1 cellular context compared by ENCODE assay signal in the genomic region with DNA sequence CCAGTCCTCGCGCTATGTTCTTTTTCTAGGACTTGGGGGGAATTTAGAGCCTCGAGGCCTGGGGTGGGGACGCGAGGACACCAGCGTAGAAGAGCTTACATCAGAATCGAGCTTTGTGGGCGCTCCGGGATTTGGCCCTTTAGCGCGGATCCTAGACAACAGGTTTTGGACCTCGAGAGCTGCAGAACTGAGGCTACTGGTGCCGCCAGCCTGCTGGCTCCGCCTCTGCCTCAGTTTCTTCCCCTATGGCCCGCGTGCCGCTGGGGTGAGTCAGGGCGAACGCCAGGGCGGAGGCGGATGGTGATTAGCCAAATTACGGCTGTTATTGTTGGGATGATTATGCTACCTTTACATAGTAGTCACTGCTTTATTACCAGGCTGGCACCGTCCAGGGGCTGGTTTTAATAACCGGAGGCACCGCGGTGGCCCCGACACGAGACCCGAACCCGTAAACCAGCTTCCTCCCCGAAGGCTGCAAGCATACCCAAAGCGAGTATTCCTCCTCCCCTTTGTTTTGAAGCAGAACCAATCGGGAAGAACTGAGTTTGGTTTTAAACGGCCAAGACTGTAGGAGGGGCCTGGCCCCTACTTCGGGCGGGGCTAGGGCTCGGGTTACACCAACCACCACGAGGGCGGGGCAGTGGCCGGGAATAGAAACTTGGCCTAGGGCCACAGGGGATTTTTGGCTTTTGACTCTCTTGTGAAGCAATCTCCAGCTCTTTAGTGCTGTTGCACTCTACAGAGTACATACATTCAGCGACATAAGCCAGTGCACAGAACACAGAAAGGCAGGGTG.
TF ChIP-seq lines count a peak whose summit lies in the region.

No MANE protein-coding gene starts in this region.

TF ChIP-seq in HepG2, 621 proteins besides CTCF, POLR2A, EP300 and RAD21 (continued from another document and continues in another):
- TF ChIP-seq, protein P1, sequence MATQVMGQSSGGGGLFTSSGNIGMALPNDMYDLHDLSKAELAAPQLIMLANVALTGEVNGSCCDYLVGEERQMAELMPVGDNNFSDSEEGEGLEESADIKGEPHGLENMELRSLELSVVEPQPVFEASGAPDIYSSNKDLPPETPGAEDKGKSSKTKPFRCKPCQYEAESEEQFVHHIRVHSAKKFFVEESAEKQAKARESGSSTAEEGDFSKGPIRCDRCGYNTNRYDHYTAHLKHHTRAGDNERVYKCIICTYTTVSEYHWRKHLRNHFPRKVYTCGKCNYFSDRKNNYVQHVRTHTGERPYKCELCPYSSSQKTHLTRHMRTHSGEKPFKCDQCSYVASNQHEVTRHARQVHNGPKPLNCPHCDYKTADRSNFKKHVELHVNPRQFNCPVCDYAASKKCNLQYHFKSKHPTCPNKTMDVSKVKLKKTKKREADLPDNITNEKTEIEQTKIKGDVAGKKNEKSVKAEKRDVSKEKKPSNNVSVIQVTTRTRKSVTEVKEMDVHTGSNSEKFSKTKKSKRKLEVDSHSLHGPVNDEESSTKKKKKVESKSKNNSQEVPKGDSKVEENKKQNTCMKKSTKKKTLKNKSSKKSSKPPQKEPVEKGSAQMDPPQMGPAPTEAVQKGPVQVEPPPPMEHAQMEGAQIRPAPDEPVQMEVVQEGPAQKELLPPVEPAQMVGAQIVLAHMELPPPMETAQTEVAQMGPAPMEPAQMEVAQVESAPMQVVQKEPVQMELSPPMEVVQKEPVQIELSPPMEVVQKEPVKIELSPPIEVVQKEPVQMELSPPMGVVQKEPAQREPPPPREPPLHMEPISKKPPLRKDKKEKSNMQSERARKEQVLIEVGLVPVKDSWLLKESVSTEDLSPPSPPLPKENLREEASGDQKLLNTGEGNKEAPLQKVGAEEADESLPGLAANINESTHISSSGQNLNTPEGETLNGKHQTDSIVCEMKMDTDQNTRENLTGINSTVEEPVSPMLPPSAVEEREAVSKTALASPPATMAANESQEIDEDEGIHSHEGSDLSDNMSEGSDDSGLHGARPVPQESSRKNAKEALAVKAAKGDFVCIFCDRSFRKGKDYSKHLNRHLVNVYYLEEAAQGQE (IDR thresholded peaks at IDR 0.05; ENCODE audit: borderline replicate concordance in 1 of 2, low read depth in 1 of 2, low read length in 2 of 2): no peak
- TF ChIP-seq ZNF510 (CRISPR knock-in tag; IDR thresholded peaks at IDR 0.05; ENCODE audit: low read depth): peak; percentile 71; the same call in 1 of the 2 replicates
- peak; percentile 56; the same call in 1 of the 2 replicates for TF ChIP-seq RFXAP (CRISPR knock-in tag; IDR thresholded peaks at IDR 0.05; ENCODE audit: borderline replicate concordance)
- TF ChIP-seq FLYWCH1 (CRISPR knock-in tag; IDR thresholded peaks at IDR 0.05): no peak
- TF ChIP-seq, protein P2, sequence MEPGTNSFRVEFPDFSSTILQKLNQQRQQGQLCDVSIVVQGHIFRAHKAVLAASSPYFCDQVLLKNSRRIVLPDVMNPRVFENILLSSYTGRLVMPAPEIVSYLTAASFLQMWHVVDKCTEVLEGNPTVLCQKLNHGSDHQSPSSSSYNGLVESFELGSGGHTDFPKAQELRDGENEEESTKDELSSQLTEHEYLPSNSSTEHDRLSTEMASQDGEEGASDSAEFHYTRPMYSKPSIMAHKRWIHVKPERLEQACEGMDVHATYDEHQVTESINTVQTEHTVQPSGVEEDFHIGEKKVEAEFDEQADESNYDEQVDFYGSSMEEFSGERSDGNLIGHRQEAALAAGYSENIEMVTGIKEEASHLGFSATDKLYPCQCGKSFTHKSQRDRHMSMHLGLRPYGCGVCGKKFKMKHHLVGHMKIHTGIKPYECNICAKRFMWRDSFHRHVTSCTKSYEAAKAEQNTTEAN (CRISPR knock-in tag; conservative IDR thresholded peaks at IDR 0.05): peak; percentile 74
- 0 out of 2 replicates have a peak, but pooled peaks have one; percentile 9 for TF ChIP-seq ZNF101 (CRISPR knock-in tag; IDR thresholded peaks at IDR 0.05; ENCODE audit: borderline replicate concordance, low read depth)
- TF ChIP-seq ZNF557 (CRISPR knock-in tag; IDR thresholded peaks at IDR 0.05): no peak; the same call in 1 of the 2 replicates
- TF ChIP-seq, protein P3, sequence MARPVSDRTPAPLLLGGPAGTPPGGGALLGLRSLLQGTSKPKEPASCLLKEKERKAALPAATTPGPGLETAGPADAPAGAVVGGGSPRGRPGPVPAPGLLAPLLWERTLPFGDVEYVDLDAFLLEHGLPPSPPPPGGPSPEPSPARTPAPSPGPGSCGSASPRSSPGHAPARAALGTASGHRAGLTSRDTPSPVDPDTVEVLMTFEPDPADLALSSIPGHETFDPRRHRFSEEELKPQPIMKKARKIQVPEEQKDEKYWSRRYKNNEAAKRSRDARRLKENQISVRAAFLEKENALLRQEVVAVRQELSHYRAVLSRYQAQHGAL (CRISPR knock-in tag; IDR thresholded peaks at IDR 0.05; ENCODE audit: not compliant biosample characterization): peak; percentile 81
- TF ChIP-seq ZNF563 (CRISPR knock-in tag; IDR thresholded peaks at IDR 0.05): peak; percentile 54; the same call in 1 of the 2 replicates
- TF ChIP-seq MAF1 (CRISPR knock-in tag; IDR thresholded peaks at IDR 0.05; ENCODE audit: borderline replicate concordance): no peak
- TF ChIP-seq HMG20A (CRISPR knock-in tag; IDR thresholded peaks at IDR 0.05; ENCODE audit: borderline replicate concordance): 0 out of 2 replicates have a peak, but pooled peaks have one; percentile 60
- TF ChIP-seq FOXP1 (IDR thresholded peaks at IDR 0.05): 0 out of 2 replicates have a peak, but pooled peaks have one; percentile 31
- TF ChIP-seq FOXP1 (CRISPR knock-in tag; IDR thresholded peaks at IDR 0.05): peak; percentile 68
- TF ChIP-seq NRL (CRISPR knock-in tag; IDR thresholded peaks at IDR 0.05; ENCODE audit: borderline replicate concordance): 0 out of 2 replicates have a peak, but pooled peaks have one; percentile 64
- TF ChIP-seq SP1 (IDR thresholded peaks at IDR 0.05): no peak
- peak; percentile 71; the same call in 1 of the 2 replicates for TF ChIP-seq SP1 (CRISPR knock-in tag; IDR thresholded peaks at IDR 0.05)
- TF ChIP-seq ZNF274 (CRISPR knock-in tag; IDR thresholded peaks at IDR 0.05): no peak
- no peak; the same call in 1 of the 2 replicates for TF ChIP-seq GTF2F1 (IDR thresholded peaks at IDR 0.05; ENCODE audit: low read length)
- TF ChIP-seq, protein P4, sequence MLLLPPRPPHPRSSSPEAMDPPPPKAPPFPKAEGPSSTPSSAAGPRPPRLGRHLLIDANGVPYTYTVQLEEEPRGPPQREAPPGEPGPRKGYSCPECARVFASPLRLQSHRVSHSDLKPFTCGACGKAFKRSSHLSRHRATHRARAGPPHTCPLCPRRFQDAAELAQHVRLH (CRISPR knock-in tag; IDR thresholded peaks at IDR 0.05; ENCODE audit: borderline replicate concordance, low read depth): peak; percentile 30; the same call in 1 of the 2 replicates
- no peak for TF ChIP-seq ATRX (CRISPR knock-in tag; IDR thresholded peaks at IDR 0.05; ENCODE audit: borderline replicate concordance)
- TF ChIP-seq THYN1 (CRISPR knock-in tag; IDR thresholded peaks at IDR 0.05; ENCODE audit: borderline replicate concordance, low read depth): no peak
- TF ChIP-seq KAT7 (CRISPR knock-in tag; IDR thresholded peaks at IDR 0.05; ENCODE audit: borderline replicate concordance): 0 out of 2 replicates have a peak, but pooled peaks have one; percentile 2
- TF ChIP-seq ZNF30 (CRISPR knock-in tag; IDR thresholded peaks at IDR 0.05): 0 out of 2 replicates have a peak, but pooled peaks have one; percentile 32
- no peak; the same call in 1 of the 2 replicates for TF ChIP-seq RNF2 (conservative IDR thresholded peaks at IDR 0.05; ENCODE audit: low read depth)
- TF ChIP-seq BRD4 (CRISPR knock-in tag; IDR thresholded peaks at IDR 0.05): peak; percentile 65
- TF ChIP-seq SNRNP70 (IDR thresholded peaks at IDR 0.05; ENCODE audit: low read depth, low read length): no peak
- TF ChIP-seq SCMH1 (CRISPR knock-in tag; IDR thresholded peaks at IDR 0.05; ENCODE audit: borderline replicate concordance): no peak
- 0 out of 2 replicates have a peak, but pooled peaks have one; percentile 16 for TF ChIP-seq CREB1 (IDR thresholded peaks at IDR 0.05)
- no peak; the same call in 1 of the 2 replicates for TF ChIP-seq CREB1 (CRISPR knock-in tag; IDR thresholded peaks at IDR 0.05)
- TF ChIP-seq ZNF781 (CRISPR knock-in tag; IDR thresholded peaks at IDR 0.05; ENCODE audit: borderline replicate concordance, not compliant biosample characterization): peak; percentile 25
- no peak for TF ChIP-seq NR2F2 (IDR thresholded peaks at IDR 0.05; ENCODE audit: borderline replicate concordance, low read depth)
- TF ChIP-seq, protein P5, sequence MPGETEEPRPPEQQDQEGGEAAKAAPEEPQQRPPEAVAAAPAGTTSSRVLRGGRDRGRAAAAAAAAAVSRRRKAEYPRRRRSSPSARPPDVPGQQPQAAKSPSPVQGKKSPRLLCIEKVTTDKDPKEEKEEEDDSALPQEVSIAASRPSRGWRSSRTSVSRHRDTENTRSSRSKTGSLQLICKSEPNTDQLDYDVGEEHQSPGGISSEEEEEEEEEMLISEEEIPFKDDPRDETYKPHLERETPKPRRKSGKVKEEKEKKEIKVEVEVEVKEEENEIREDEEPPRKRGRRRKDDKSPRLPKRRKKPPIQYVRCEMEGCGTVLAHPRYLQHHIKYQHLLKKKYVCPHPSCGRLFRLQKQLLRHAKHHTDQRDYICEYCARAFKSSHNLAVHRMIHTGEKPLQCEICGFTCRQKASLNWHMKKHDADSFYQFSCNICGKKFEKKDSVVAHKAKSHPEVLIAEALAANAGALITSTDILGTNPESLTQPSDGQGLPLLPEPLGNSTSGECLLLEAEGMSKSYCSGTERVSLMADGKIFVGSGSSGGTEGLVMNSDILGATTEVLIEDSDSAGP (CRISPR knock-in tag; IDR thresholded peaks at IDR 0.05; ENCODE audit: borderline replicate concordance): peak; percentile 87
- peak; percentile 96 for TF ChIP-seq SP5 (CRISPR knock-in tag; IDR thresholded peaks at IDR 0.05; ENCODE audit: borderline replicate concordance, low read depth)
- no peak for TF ChIP-seq IKZF1 (IDR thresholded peaks at IDR 0.05)
- no peak for TF ChIP-seq TCF12 (IDR thresholded peaks at IDR 0.05)
- TF ChIP-seq TCF12 (CRISPR knock-in tag; IDR thresholded peaks at IDR 0.05): no peak; the same call in 1 of the 2 replicates
- TF ChIP-seq ZFP36L2 (CRISPR knock-in tag; IDR thresholded peaks at IDR 0.05): 0 out of 2 replicates have a peak, but pooled peaks have one; percentile 36
- no peak for TF ChIP-seq TOE1 (CRISPR knock-in tag; IDR thresholded peaks at IDR 0.05)
- TF ChIP-seq RFX1 (IDR thresholded peaks at IDR 0.05): no peak
- no peak for TF ChIP-seq ZNF282 (IDR thresholded peaks at IDR 0.05; ENCODE audit: partially characterized antibody)
- peak; percentile 77 for TF ChIP-seq KDM5B (CRISPR knock-in tag; IDR thresholded peaks at IDR 0.05; ENCODE audit: borderline replicate concordance)
- TF ChIP-seq, protein P6, sequence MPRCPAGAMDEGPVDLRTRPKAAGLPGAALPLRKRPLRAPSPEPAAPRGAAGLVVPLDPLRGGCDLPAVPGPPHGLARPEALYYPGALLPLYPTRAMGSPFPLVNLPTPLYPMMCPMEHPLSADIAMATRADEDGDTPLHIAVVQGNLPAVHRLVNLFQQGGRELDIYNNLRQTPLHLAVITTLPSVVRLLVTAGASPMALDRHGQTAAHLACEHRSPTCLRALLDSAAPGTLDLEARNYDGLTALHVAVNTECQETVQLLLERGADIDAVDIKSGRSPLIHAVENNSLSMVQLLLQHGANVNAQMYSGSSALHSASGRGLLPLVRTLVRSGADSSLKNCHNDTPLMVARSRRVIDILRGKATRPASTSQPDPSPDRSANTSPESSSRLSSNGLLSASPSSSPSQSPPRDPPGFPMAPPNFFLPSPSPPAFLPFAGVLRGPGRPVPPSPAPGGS (CRISPR knock-in tag; IDR thresholded peaks at IDR 0.05): peak; percentile 19; the same call in 1 of the 2 replicates
- TF ChIP-seq HNRNPLL (IDR thresholded peaks at IDR 0.05; ENCODE audit: low read depth, low read length, poor library complexity, severe bottlenecking): no peak
- no peak for TF ChIP-seq TBL1XR1 (IDR thresholded peaks at IDR 0.05; ENCODE audit: borderline replicate concordance, low read length, partially characterized antibody)
- TF ChIP-seq, protein P7, sequence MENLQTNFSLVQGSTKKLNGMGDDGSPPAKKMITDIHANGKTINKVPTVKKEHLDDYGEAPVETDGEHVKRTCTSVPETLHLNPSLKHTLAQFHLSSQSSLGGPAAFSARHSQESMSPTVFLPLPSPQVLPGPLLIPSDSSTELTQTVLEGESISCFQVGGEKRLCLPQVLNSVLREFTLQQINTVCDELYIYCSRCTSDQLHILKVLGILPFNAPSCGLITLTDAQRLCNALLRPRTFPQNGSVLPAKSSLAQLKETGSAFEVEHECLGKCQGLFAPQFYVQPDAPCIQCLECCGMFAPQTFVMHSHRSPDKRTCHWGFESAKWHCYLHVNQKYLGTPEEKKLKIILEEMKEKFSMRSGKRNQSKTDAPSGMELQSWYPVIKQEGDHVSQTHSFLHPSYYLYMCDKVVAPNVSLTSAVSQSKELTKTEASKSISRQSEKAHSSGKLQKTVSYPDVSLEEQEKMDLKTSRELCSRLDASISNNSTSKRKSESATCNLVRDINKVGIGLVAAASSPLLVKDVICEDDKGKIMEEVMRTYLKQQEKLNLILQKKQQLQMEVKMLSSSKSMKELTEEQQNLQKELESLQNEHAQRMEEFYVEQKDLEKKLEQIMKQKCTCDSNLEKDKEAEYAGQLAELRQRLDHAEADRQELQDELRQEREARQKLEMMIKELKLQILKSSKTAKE (CRISPR knock-in tag; IDR thresholded peaks at IDR 0.05; ENCODE audit: borderline replicate concordance): no peak
- TF ChIP-seq ZNF468 (CRISPR knock-in tag; IDR thresholded peaks at IDR 0.05): no peak
- TF ChIP-seq, protein P8, sequence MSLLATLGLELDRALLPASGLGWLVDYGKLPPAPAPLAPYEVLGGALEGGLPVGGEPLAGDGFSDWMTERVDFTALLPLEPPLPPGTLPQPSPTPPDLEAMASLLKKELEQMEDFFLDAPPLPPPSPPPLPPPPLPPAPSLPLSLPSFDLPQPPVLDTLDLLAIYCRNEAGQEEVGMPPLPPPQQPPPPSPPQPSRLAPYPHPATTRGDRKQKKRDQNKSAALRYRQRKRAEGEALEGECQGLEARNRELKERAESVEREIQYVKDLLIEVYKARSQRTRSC (CRISPR knock-in tag; IDR thresholded peaks at IDR 0.05; ENCODE audit: low read depth): no peak; the same call in 1 of the 2 replicates
- TF ChIP-seq, protein P9, sequence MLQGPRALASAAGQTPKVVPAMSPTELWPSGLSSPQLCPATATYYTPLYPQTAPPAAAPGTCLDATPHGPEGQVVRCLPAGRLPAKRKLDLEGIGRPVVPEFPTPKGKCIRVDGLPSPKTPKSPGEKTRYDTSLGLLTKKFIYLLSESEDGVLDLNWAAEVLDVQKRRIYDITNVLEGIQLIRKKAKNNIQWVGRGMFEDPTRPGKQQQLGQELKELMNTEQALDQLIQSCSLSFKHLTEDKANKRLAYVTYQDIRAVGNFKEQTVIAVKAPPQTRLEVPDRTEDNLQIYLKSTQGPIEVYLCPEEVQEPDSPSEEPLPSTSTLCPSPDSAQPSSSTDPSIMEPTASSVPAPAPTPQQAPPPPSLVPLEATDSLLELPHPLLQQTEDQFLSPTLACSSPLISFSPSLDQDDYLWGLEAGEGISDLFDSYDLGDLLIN (CRISPR knock-in tag; IDR thresholded peaks at IDR 0.05; ENCODE audit: borderline replicate concordance): no peak; the same call in 1 of the 2 replicates
